In the genomic region with DNA sequence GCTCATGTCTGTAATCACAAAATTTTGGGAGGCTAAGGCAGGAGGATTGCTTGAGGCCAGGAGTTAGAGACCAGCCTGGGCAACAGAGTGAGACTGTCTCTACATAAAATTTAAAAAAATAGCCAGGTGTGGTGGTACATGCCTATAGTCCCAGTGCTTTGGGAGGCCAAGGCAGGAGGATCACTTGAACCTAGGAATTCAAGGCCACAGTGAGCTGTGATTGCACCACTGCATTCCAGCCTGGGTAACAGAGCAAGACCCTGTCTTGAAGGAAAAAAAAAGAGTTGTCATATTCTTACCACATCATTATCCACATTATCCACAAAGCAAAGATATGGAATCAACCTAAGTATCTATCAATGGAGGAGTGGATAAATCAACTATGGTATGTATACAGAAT, we compare ENCODE assay signal across 39 cellular contexts.
"Had no signal": no experiment of that assay in that cellular context is flagged by ENCODE, and none has a peak within 500 bp of the region (broad histone marks: within the 10 kb centered on the region; RNA-seq: fewer than 3 reads in every experiment).

No MANE protein-coding gene starts in this region.

- H3K27me3 Mint-ChIP-seq: activated naive CD4-positive, alpha-beta T cell treated with anti-CD3 and anti-CD28 coated beads, Interleukin-2, amount 10 ng/mL, durations not matched to agents 7 days and 5 days; activated naive CD4-positive, alpha-beta T cell treated with anti-CD3 and anti-CD28 coated beads, Interleukin-2, amount 50 U/mL, for 24 hours; activated naive CD8-positive, alpha-beta T cell; activated naive CD8-positive, alpha-beta T cell treated with anti-CD3 and anti-CD28 coated beads for 36 hours; activated naive CD8-positive, alpha-beta T cell treated with anti-CD3 and anti-CD28 coated beads, Interleukin-2, amount 10 ng/mL, durations not matched to agents 7 days and 5 days; activated naive CD8-positive, alpha-beta T cell treated with anti-CD3 and anti-CD28 coated beads, Interleukin-2, amount 50 U/mL, for 24 hours; activated T-cell treated with anti-CD3 and anti-CD28 coated beads, Interleukin-2, amount 50 U/mL, for 24 hours; activated T-helper 17 cell treated with anti-CD3 and anti-CD28 coated beads, Interleukin-2, amount 50 U/mL, for 72 hours; central memory CD8-positive, alpha-beta T cell had no signal

- H3K4me3 Mint-ChIP-seq: activated naive CD4-positive, alpha-beta T cell treated with anti-CD3 and anti-CD28 coated beads for 36 hours; activated naive CD4-positive, alpha-beta T cell treated with anti-CD3 and anti-CD28 coated beads, Interleukin-2, amount 10 ng/mL, durations not matched to agents 7 days and 5 days; activated naive CD4-positive, alpha-beta T cell treated with anti-CD3 and anti-CD28 coated beads, Interleukin-2, amount 50 U/mL, for 24 hours; activated naive CD8-positive, alpha-beta T cell; activated naive CD8-positive, alpha-beta T cell treated with anti-CD3 and anti-CD28 coated beads for 36 hours; activated naive CD8-positive, alpha-beta T cell treated with anti-CD3 and anti-CD28 coated beads, Interleukin-2, amount 50 U/mL, for 24 hours; activated T-cell treated with anti-CD3 and anti-CD28 coated beads, Interleukin-2, amount 50 U/mL, for 24 hours; activated T-cell treated with anti-CD3 and anti-CD28 coated beads, Interleukin-2, amount 50 U/mL, for 4 hours; activated T-cell treated with anti-CD3 and anti-CD28 coated beads, Interleukin-2, amount 50 U/mL, for 72 hours; activated T-helper 1 cell treated with anti-CD3 and anti-CD28 coated beads, Interleukin-12 subunit alpha, Interleukin-12 subunit beta, Interleukin-2, Interleukin-4 antibody, amounts not matched to agents 30 ng/mL and 10 ng/mL and 1 ng/mL, durations not matched to agents 14 hours and 24 hours and 36 hours; brain; central memory CD8-positive, alpha-beta T cell had no signal

- H3K4me1 Mint-ChIP-seq: brain had no signal

- H3K4me1 ChIP-seq: adrenal gland, ascending aorta, body of pancreas, breast epithelium had no signal

- H3K4me3 ChIP-seq: adrenal gland, ascending aorta, body of pancreas, breast epithelium, cardiac muscle cell had no signal

- H3K36me3 ChIP-seq: adrenal gland, ascending aorta, brain microvascular endothelial cell, breast epithelium, cardiac muscle cell had no signal

- H3K27me3 ChIP-seq: adrenal gland, ascending aorta, body of pancreas, brain microvascular endothelial cell, breast epithelium, cardiac muscle cell had no signal

- H3K27ac Mint-ChIP-seq: activated naive CD4-positive, alpha-beta T cell treated with anti-CD3 and anti-CD28 coated beads for 36 hours; activated naive CD4-positive, alpha-beta T cell treated with anti-CD3 and anti-CD28 coated beads, Interleukin-2, amount 10 ng/mL, durations not matched to agents 7 days and 5 days; activated naive CD4-positive, alpha-beta T cell treated with anti-CD3 and anti-CD28 coated beads, Interleukin-2, amount 50 U/mL, for 24 hours; activated naive CD8-positive, alpha-beta T cell; brain had no signal

- DNase-seq: activated effector memory CD4-positive, alpha-beta T cell treated with anti-CD3 and anti-CD28 coated beads, Interleukin-2, amount 50 U/mL, for 16 hours; activated effector memory CD4-positive, alpha-beta T cell treated with Interleukin-2 at 50 U/mL for 16 hours; activated gamma-delta T cell; activated gamma-delta T cell treated with Interleukin-2 at 50 U/mL for 16 hours; activated naive CD4-positive, alpha-beta T cell; activated naive CD4-positive, alpha-beta T cell treated with anti-CD3 and anti-CD28 coated beads for 36 hours; activated naive CD4-positive, alpha-beta T cell treated with anti-CD3 and anti-CD28 coated beads, Interleukin-2, amount 10 ng/mL, durations not matched to agents 7 days and 5 days; activated naive CD4-positive, alpha-beta T cell treated with anti-CD3 and anti-CD28 coated beads, Interleukin-2, amount 50 U/mL, for 16 hours; activated naive CD4-positive, alpha-beta T cell treated with Interleukin-2 at 50 U/mL for 16 hours; activated naive CD8-positive, alpha-beta T cell treated with anti-CD3 and anti-CD28 coated beads for 36 hours; activated naive CD8-positive, alpha-beta T cell treated with anti-CD3 and anti-CD28 coated beads, Interleukin-2, amount 10 ng/mL, durations not matched to agents 7 days and 5 days; activated naive CD8-positive, alpha-beta T cell treated with anti-CD3 and anti-CD28 coated beads, Interleukin-2, amount 50 U/mL, for 24 hours; activated T-cell treated with anti-CD3 and anti-CD28 coated beads for 4 hours; activated T-cell treated with anti-CD3 and anti-CD28 coated beads, Interleukin-2, amount 50 U/mL, for 1 hour; activated T-cell treated with anti-CD3 and anti-CD28 coated beads, Interleukin-2, amount 50 U/mL, for 24 hours; activated T-cell treated with anti-CD3 and anti-CD28 coated beads, Interleukin-2, amount 50 U/mL, for 4 hours; activated T-cell treated with anti-CD3 and anti-CD28 coated beads, Interleukin-2, amount 50 U/mL, for 48 hours; activated T-cell treated with anti-CD3 and anti-CD28 coated beads, Interleukin-2, amount 50 U/mL, for 72 hours; adrenal gland; amniotic stem cell; amygdala; anterior cingulate cortex; aorta; body of pancreas; brain microvascular endothelial cell; caudate nucleus; central memory CD4-positive, alpha-beta T cell; cerebellar nuclear complex had no signal

- H3K36me3 Mint-ChIP-seq: activated naive CD4-positive, alpha-beta T cell treated with anti-CD3 and anti-CD28 coated beads, Interleukin-2, amount 50 U/mL, for 24 hours; activated naive CD8-positive, alpha-beta T cell; brain had no signal

- H3K9me3 Mint-ChIP-seq: activated naive CD4-positive, alpha-beta T cell treated with anti-CD3 and anti-CD28 coated beads, Interleukin-2, amount 50 U/mL, for 24 hours; activated T-cell treated with anti-CD3 and anti-CD28 coated beads, Interleukin-2, amount 50 U/mL, for 24 hours; activated T-cell treated with anti-CD3 and anti-CD28 coated beads, Interleukin-2, amount 50 U/mL, for 4 hours; activated T-cell treated with anti-CD3 and anti-CD28 coated beads, Interleukin-2, amount 50 U/mL, for 72 hours; activated T-helper 17 cell treated with anti-CD3 and anti-CD28 coated beads, Interleukin-2, amount 50 U/mL, for 72 hours; central memory CD8-positive, alpha-beta T cell had no signal

- ATAC-seq: activated T-cell treated with anti-CD3 and anti-CD28 coated beads, Interleukin-2, amount 50 U/mL, for 4 hours; body of pancreas had no signal

- H3K27ac ChIP-seq: adrenal gland, ascending aorta, body of pancreas, brain microvascular endothelial cell, breast epithelium, cardiac muscle cell had no signal

- FAIRE-seq: astrocyte, bronchial epithelial cell had no signal

- H3K9me3 ChIP-seq: adrenal gland, ascending aorta, body of pancreas had no signal
